Comparison of ENCODE assay signal across 12 cellular contexts in the genomic region with DNA sequence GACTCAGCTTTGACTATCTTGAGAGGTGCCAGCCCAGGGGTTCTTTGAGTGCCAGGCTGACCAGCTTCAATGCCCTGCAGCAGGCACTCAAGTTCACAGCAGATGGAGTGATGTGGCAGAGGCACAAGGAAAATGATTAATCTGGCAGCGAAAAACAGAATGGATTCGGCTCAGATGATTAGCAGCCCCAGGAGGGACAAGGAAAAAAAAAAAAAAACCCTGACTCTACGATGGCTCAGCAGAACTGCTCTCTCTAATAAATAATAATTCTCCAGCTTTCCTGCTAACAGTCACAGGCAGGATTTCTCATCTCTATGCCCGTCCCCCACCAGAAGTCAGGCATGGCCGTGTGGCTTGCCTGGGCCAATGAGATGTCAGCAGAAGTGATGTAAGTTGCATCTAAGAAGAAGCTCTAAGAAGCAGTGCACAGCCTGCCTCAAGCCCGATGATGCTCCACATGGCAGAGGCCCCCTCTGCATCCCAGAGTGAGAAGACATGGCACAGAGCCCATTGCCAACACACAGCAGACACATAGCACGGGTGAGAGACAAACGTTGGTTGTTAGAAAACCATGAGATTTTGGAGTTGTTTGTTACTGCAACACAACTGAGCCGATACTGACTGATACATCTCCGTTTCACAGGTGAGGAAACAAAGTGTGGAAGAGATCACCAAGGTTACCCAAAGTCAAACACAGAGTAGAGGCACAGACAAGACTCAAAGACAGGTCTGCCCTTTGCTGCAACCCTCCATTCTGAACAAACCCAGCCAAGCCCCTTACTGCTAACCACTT.
DNase-seq lines count a peak whose midpoint lies in the region; ATAC-seq, FAIRE-seq and TF ChIP-seq lines count a peak whose summit lies in the region.
"Had no signal": no experiment of that assay in that cellular context is flagged by ENCODE, and none has a peak within 500 bp of the region (broad histone marks: within the 10 kb centered on the region; RNA-seq: fewer than 3 reads in every experiment).

No MANE protein-coding gene starts in this region.

- H3K23ac ChIP-seq in IMR-90 (ENCODE audit: low read depth, low read length) = no peak overlapping the region

- H4K8ac ChIP-seq in IMR-90 (ENCODE audit: low read depth in 2 of 2, low read length in 2 of 2) = no peak overlapping the region

- H2AK5ac ChIP-seq in IMR-90 (ENCODE audit: low read depth, low read length) = 0 out of 2 replicates have a peak overlapping the region, but pooled peaks have one; percentile 21

- H3K36me3 ChIP-seq in A673 (ENCODE audit: insufficient read depth, low read length, poor library complexity, severe bottlenecking) (no peaks in the 10 kb centered on the region), IMR-90 (ENCODE audit: control insufficient read depth, insufficient read depth, low read length) (no peaks in the 10 kb centered on the region), body of pancreas (replicated peaks in 1 of 2; ENCODE audit: insufficient read depth in 1 of 2, low read depth in 2 of 2) (no peaks in the 10 kb centered on the region), kidney (ENCODE audit: control insufficient read depth in 1 of 2, insufficient read depth in 2 of 2, low read length in 2 of 2) (no peaks in the 10 kb centered on the region)

- H3K4me1 ChIP-seq in A673 (ENCODE audit: insufficient read depth, low read length, poor library complexity, severe bottlenecking) (peaks cover 20% of the 10 kb centered on the region), IMR-90 (ENCODE audit: control insufficient read depth, insufficient read depth, low read length) (peaks cover 12% of the 10 kb centered on the region), body of pancreas (peaks cover 52% of the 10 kb centered on the region), kidney (ENCODE audit: control insufficient read depth in 1 of 2, insufficient read depth in 1 of 2, low read depth in 1 of 2, low read length in 2 of 2) (peaks cover 25 to 34% of the 10 kb centered on the region in 2 donors)

- DNase-seq in A673 (ENCODE audit: low spot score) (peak; percentile 59), IMR-90 (no peak), body of pancreas (no peak), kidney (no peak), NCI-H345 treated with DMSO at 0.1 percent for 48 hours (lab: John Stamatoyannopoulos, UW; ENCODE audit: unreplicated experiment) (no peak), GM10266 (ENCODE audit: extremely low spot score) (no peak)
- DNase-seq: activated CD4-positive, alpha-beta T cell treated with anti-CD3 and anti-CD28 coated beads, Interleukin-2, amount 50 U/mL, for 1 hour; activated naive CD8-positive, alpha-beta T cell treated with anti-CD3 and anti-CD28 coated beads, Interleukin-2, amount 10 ng/mL, durations not matched to agents 7 days and 5 days; erythroblast had no signal

- H2AFZ ChIP-seq in IMR-90 (replicated peaks; ENCODE audit: low read length, poor library complexity) = no peak overlapping the region

- no peak for FAIRE-seq in kidney (lab: Jason Lieb, UNC)

- no peak overlapping the region for H3K14ac ChIP-seq in IMR-90 (replicated peaks; ENCODE audit: low read depth, low read length)

- H3K27me3 ChIP-seq in A673 (replicated peaks; ENCODE audit: insufficient read depth, low read depth, low read length, poor library complexity) = no peaks in the 10 kb centered on the region
- H3K27me3 ChIP-seq in IMR-90 (ENCODE audit: control insufficient read depth, insufficient read depth, low read length) = no peaks in the 10 kb centered on the region
- no peaks in the 10 kb centered on the region for H3K27me3 ChIP-seq in body of pancreas

- no peak overlapping the region for H4K5ac ChIP-seq in IMR-90 (ENCODE audit: low read depth, low read length)

- intact Hi-C loops in A673 (cut with micrococcal nuclease; ENCODE audit: unreplicated experiment) (no loop called here), IMR-90 (cut with micrococcal nuclease) (loop anchor here (5.0 kb wide), 1 partner anchor 385 kb away; no protein-coding TSS in a partner anchor), body of pancreas (cut with DNase I) (no loop called here), kidney (cut with DNase I) (no loop called here)

- no peaks in the 10 kb centered on the region for H4K20me1 ChIP-seq in IMR-90 (ENCODE audit: insufficient read depth, low read length)

- in situ Hi-C loops in IMR-90 (cut with MboI; ENCODE audit: low sequenced_read_pairs) = no loop called here

- no peak overlapping the region for H3K4ac ChIP-seq in IMR-90 (ENCODE audit: low read depth, low read length)

- no peak overlapping the region; the same call in 1 of the 2 replicates for H3K18ac ChIP-seq in IMR-90 (ENCODE audit: low read depth, low read length)

- peak overlapping the region; percentile 5 for H3K27ac ChIP-seq in A673 (ENCODE audit: low read depth, low read length, poor library complexity, severe bottlenecking)
- H3K27ac ChIP-seq in IMR-90 (ENCODE audit: insufficient read depth, low read length) = no peak overlapping the region
- peak overlapping the region; percentile 16 to 74 (median 54) for H3K27ac ChIP-seq in body of pancreas
- peak overlapping the region; percentile 7 to 59 for H3K27ac ChIP-seq in kidney (ENCODE audit: low read depth in 2 of 2, low read length in 2 of 2)

- H2BK5ac ChIP-seq in IMR-90 (ENCODE audit: low read depth, low read length, poor library complexity, severe bottlenecking) = no peak overlapping the region

- WGBS in IMR-90 (ENCODE audit: extremely low coverage in 2 of 2, insufficient read length in 1 of 2), 2 experiments = 83% methylated on average over 1 of the region's 10 CpGs; no CpG with 5 or more reads in 1 of the 2 experiments
- 64 to 74% methylated on average over 10 of the region's 10 CpGs for WGBS in body of pancreas, 2 donors

- H2BK15ac ChIP-seq in IMR-90 (ENCODE audit: low read depth, low read length) = no peak overlapping the region

- no peak overlapping the region for H3K56ac ChIP-seq in IMR-90 (ENCODE audit: extremely low read depth, insufficient read depth, low read length)

- no peak overlapping the region for H2BK20ac ChIP-seq in IMR-90 (ENCODE audit: low read depth, low read length)

- peak; percentile 28; the same call in 1 of the 2 replicates for ATAC-seq in IMR-90 (ENCODE audit: low read depth)
- ATAC-seq in body of pancreas = peak; percentile 28
- ATAC-seq in HG03354 (IDR thresholded peaks at IDR 0.05; ENCODE audit: poor library complexity, severe bottlenecking, unreplicated experiment) = no peak
- ATAC-seq in GM21717 (IDR thresholded peaks at IDR 0.05; ENCODE audit: unreplicated experiment) = no peak
- ATAC-seq: stimulated activated effector memory CD8-positive, alpha-beta T cell treated with anti-CD3 and anti-CD28 coated beads, Interleukin-12 subunit alpha, Interleukin-12 subunit beta, amount 100 ng/mL, for 72 hours had no signal

- H3K9me3 ChIP-seq in A673 (ENCODE audit: low read depth, low read length, poor library complexity, severe bottlenecking) (peaks cover 8% of the 10 kb centered on the region), IMR-90 (ENCODE audit: control insufficient read depth, insufficient read depth, low read length) (peaks cover 15% of the 10 kb centered on the region), body of pancreas (no peaks in the 10 kb centered on the region), kidney (ENCODE audit: control insufficient read depth in 1 of 2, low read length in 2 of 2) (no peaks in the 10 kb centered on the region)

- TF ChIP-seq RAD21 in IMR-90 (IDR thresholded peaks at IDR 0.05; ENCODE audit: low read length) = no peak

- no peak overlapping the region for H3K4me2 ChIP-seq in IMR-90 (ENCODE audit: low read depth, low read length)

- BruUV-seq in A673 (replicated peaks; lab: Mats Ljungman, UMichigan) (no TSS peak), IMR-90 (replicated peaks; lab: Mats Ljungman, UMichigan) (no TSS peak)

- no peak overlapping the region for H4K91ac ChIP-seq in IMR-90 (ENCODE audit: insufficient read depth, low read depth, low read length)

- H3K4me3 ChIP-seq in A673 (ENCODE audit: low read depth, low read length, poor library complexity, severe bottlenecking) (no peak overlapping the region), IMR-90 (ENCODE audit: insufficient read depth, low read depth, low read length) (no peak overlapping the region), body of pancreas (no peak overlapping the region), kidney (ENCODE audit: low read length in 2 of 2) (no peak overlapping the region)

- POLR2A ChIA-PET in A673 (lab: Charles Lee; ENCODE audit: low non-redundant PET) = no interaction called here
- POLR2A ChIA-PET in IMR-90 (lab: Charles Lee; ENCODE audit: unreplicated experiment) = no interaction called here

- peaks cover 2% of the 10 kb centered on the region; the same call in 1 of the 2 replicates for H3K9me1 ChIP-seq in IMR-90 (ENCODE audit: insufficient read depth, low read length)

- dilution Hi-C loops in IMR-90 (cut with HindIII; ENCODE audit: low sequenced_read_pairs, unreplicated experiment) = no loop called here

- H2BK120ac ChIP-seq in IMR-90 (ENCODE audit: low read depth, low read length) = no peak overlapping the region; the same call in 1 of the 2 replicates

- CTCF ChIA-PET in A673 (lab: Charles Lee) (interaction anchor here (0.7 kb wide), 1 partner anchor 364 kb away, joined by 6 read pairs; no protein-coding TSS in a partner anchor), IMR-90 (lab: Yijun Ruan, JAX) (no interaction called here)

- TF ChIP-seq CTCF in A673 (conservative IDR thresholded peaks at IDR 0.05; ENCODE audit: low read depth, low read length) = no peak
- no peak for TF ChIP-seq CTCF in IMR-90 (conservative IDR thresholded peaks at IDR 0.05; ENCODE audit: low read depth, low read length)
- TF ChIP-seq CTCF in body of pancreas (IDR thresholded peaks at IDR 0.05) = no peak
- no peak for TF ChIP-seq CTCF in kidney (IDR thresholded peaks at IDR 0.05; ENCODE audit: borderline replicate concordance, extremely low read depth, insufficient read depth)
- no peak for TF ChIP-seq CTCF in GM10266 (IDR thresholded peaks at IDR 0.05; ENCODE audit: control insufficient read depth, insufficient read depth, low read depth, missing control alignments)

- no peak overlapping the region for H3K9ac ChIP-seq in IMR-90 (ENCODE audit: low read depth, low read length)
- no peak overlapping the region for H3K9ac ChIP-seq in kidney (ENCODE audit: low read length in 2 of 2)

- H2AK9ac ChIP-seq in IMR-90 (replicated peaks; ENCODE audit: low read depth, low read length, poor library complexity) = no peak overlapping the region

- TF ChIP-seq POLR2A in IMR-90 (IDR thresholded peaks at IDR 0.05; ENCODE audit: low read depth, low read length) = no peak
- TF ChIP-seq POLR2A in body of pancreas (IDR thresholded peaks at IDR 0.05) = no peak

- H3K79me1 ChIP-seq in IMR-90 (ENCODE audit: low read depth in 1 of 2, low read length in 2 of 2) = no peaks in the 10 kb centered on the region

TF ChIP-seq in IMR-90, 13 proteins besides CTCF, POLR2A, EP300 and RAD21 (continues in another document):
- TF ChIP-seq USF2 (IDR thresholded peaks at IDR 0.05; ENCODE audit: low read depth, low read length) = peak; percentile 72; the same call in 1 of the 2 replicates

Comparison
In these comparisons a context has a peak if more than half of its experiments do, and no peak if none do; other contexts are left out.
1. ATAC-seq: peak in IMR-90 (single experiment) and body of pancreas (single experiment); none in HG03354 (single experiment) and GM21717 (single experiment).